In the genomic region with DNA sequence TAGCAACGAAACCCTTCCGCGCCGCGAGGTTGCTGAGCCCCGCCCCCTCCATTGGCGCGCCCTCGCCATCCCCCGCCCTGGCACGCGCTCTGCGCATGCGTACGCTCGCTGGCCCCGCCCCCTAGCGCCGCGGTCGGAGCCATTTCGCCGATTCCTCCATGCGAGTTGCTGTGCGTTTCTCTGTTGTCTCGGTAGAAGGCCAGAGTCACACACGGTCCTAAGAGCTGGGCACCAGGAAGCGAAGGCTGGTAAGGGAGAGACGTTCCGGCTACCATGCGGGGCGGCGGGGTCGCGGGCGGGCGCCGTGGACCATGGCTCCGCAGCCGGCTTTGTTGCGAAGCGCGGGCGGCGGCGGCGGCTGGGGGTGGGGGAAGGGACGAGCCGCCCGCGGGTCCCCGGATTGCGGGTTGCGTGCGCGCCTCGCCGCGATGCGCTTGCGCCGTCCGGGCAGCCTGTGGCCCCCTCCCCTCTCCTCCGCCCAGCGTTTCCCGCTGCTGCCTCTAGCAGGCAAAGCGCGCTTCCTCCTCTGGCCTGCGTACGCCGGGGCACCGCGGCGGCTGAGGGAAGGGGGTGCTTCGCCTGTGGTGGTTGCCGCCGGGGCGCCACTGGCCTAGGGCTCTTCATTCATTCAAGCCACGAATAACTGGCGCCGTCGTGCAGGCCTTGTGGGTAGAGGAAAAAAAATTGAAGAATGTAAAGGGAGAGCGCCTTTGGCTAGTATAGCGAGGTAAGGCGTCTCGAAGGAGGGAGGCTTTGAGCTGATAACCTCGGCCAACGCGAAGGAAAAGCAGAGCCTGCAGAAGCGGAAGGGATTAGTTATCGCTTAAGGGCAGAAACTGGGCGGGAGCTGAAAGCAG, we compare ENCODE assay signal across 8 cellular contexts. TPM values are rescaled to one million over a fixed set of nuclear protein-coding genes. Genes with fewer than 3 reads are reported as not detected.
DNase-seq lines count a peak whose midpoint lies in the region; ATAC-seq and TF ChIP-seq lines count a peak whose summit lies in the region.

TSS of gene DHX9 (plus strand) at position 139 of the 857 bp plus-strand sequence. CDS start 3,220 bp downstream, outside the sequence.

- peak within 1 kb of the TSS; percentile 99 for H3K4me3 Mint-ChIP-seq in activated naive CD8-positive, alpha-beta T cell
- H3K4me3 Mint-ChIP-seq in glutamatergic neuron (ENCODE audit: unreplicated experiment): peak within 1 kb of the TSS; percentile 98
- H3K4me3 Mint-ChIP-seq in osteocyte (ENCODE audit: unreplicated experiment): peak within 1 kb of the TSS; percentile 91

- H3K27me3 ChIP-seq in thymus (ENCODE audit: control insufficient read depth, insufficient read depth): no peaks in the 10 kb centered on the region

- H3K4me1 Mint-ChIP-seq in activated naive CD8-positive, alpha-beta T cell (ENCODE audit: low read depth): peaks cover 44% of the 10 kb centered on the region
- H3K4me1 Mint-ChIP-seq in glutamatergic neuron (ENCODE audit: low read depth, unreplicated experiment): peaks cover 12% of the 10 kb centered on the region
- peaks cover 33% of the 10 kb centered on the region for H3K4me1 Mint-ChIP-seq in osteocyte (ENCODE audit: unreplicated experiment)

- under 1% methylated on average over 92 of the region's 92 CpGs for WGBS in thymus

- no peaks in the 10 kb centered on the region for H3K9me3 ChIP-seq in thymus (ENCODE audit: control insufficient read depth)

- H3K27me3 Mint-ChIP-seq in activated naive CD8-positive, alpha-beta T cell: no peaks in the 10 kb centered on the region
- H3K27me3 Mint-ChIP-seq in glutamatergic neuron (ENCODE audit: unreplicated experiment) (peaks cover 11% of the 10 kb centered on the region), osteocyte (ENCODE audit: unreplicated experiment) (no peaks in the 10 kb centered on the region)

- TF ChIP-seq CTCF in glutamatergic neuron (IDR thresholded peaks at IDR 0.05; ENCODE audit: partially characterized antibody, unreplicated experiment) (peak; percentile 13), osteocyte (IDR thresholded peaks at IDR 0.05) (peak; percentile 18)

- peaks cover 12% of the 10 kb centered on the region for H3K36me3 Mint-ChIP-seq in activated naive CD8-positive, alpha-beta T cell
- no peaks in the 10 kb centered on the region for H3K36me3 Mint-ChIP-seq in glutamatergic neuron (ENCODE audit: unreplicated experiment)
- H3K36me3 Mint-ChIP-seq in osteocyte (ENCODE audit: unreplicated experiment): peaks cover 9% of the 10 kb centered on the region

- peaks cover 10% of the 10 kb centered on the region for H3K36me3 ChIP-seq in thymus (ENCODE audit: control insufficient read depth, insufficient read depth)

- H3K4me1 ChIP-seq in thymus (ENCODE audit: control insufficient read depth, insufficient read depth, low read length): peaks cover 7% of the 10 kb centered on the region

- peak within 1 kb of the TSS; percentile 98 for H3K27ac Mint-ChIP-seq in activated naive CD8-positive, alpha-beta T cell
- H3K27ac Mint-ChIP-seq in glutamatergic neuron (ENCODE audit: unreplicated experiment): peak within 1 kb of the TSS; percentile 97
- H3K27ac Mint-ChIP-seq in osteocyte (ENCODE audit: unreplicated experiment): peak within 1 kb of the TSS; percentile 94

- peak within 1 kb of the TSS; percentile 99 for H3K27ac ChIP-seq in thymus (ENCODE audit: low read depth)

- no peaks in the 10 kb centered on the region for H3K9me3 Mint-ChIP-seq in activated naive CD8-positive, alpha-beta T cell (ENCODE audit: low read depth)
- H3K9me3 Mint-ChIP-seq in glutamatergic neuron (ENCODE audit: unreplicated experiment) (peaks cover 14% of the 10 kb centered on the region), osteocyte (ENCODE audit: unreplicated experiment) (no peaks in the 10 kb centered on the region)

- peak; percentile 73 for ATAC-seq in HG02623 (IDR thresholded peaks at IDR 0.05; ENCODE audit: unreplicated experiment)

- DNase-seq in NCI-H1092 treated with DMSO at 0.1 percent for 48 hours (lab: John Stamatoyannopoulos, UW) (peak; percentile 97), SKM-1 (lab: John Stamatoyannopoulos, UW; ENCODE audit: unreplicated experiment) (peak; percentile 96), glutamatergic neuron (peak; percentile 96), osteocyte (ENCODE audit: extremely low spot score, unreplicated experiment) (peak; percentile 99)

- peak within 1 kb of the TSS; percentile 71 for H3K4me3 ChIP-seq in thymus (ENCODE audit: low read length)

- peak; percentile 97 for TF ChIP-seq POLR2A in GM10847 (IDR thresholded peaks at IDR 0.05; ENCODE audit: extremely low read depth, insufficient read length)

RNA-seq across cellular contexts. Expression of gene DHX9, which starts in this region (rescaled TPM):
- total RNA-seq in glutamatergic neuron (ENCODE audit: unreplicated experiment) (215 TPM), osteocyte (137 and 146 TPM in 2 replicates)
- 108 TPM for polyA plus RNA-seq in thymus

Comparison
In these comparisons a context has a peak if more than half of its experiments do, and no peak if none do; other contexts are left out.
1. Peak in every context shown above with its lines: DNase-seq, ATAC-seq, H3K4me3 ChIP-seq and H3K27ac ChIP-seq.